In the genomic region with DNA sequence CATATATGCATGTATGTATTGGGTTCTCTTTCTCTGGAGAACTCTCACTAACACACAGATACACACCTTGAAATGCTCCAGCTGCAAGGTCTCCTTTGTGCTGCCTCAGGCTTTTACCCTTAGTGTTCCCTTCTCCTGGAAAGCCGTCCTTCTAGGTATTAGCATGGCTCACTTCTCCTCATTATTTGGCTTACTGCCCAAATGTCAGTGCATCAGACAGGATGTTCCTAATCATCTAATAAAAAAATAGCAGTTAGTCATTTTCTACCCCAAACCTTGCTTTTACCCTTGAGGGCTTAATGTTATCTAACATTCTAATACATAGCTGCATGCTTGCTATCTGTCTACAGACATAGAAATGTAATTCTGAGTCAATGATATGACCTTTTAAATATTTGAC, we compare ENCODE assay signal across 13 cellular contexts.
"Had no signal": no experiment of that assay in that cellular context is flagged by ENCODE, and none has a peak within 500 bp of the region (broad histone marks: within the 10 kb centered on the region; RNA-seq: fewer than 3 reads in every experiment).

No MANE protein-coding gene starts in this region.

- H3K4me3 ChIP-seq: adrenal gland, coronary artery, left lung, ovary, sigmoid colon, spleen, suprapubic skin had no signal

- H3K9me3 ChIP-seq: adrenal gland, left lung, ovary, sigmoid colon, suprapubic skin had no signal

- H3K27me3 ChIP-seq: adrenal gland, left lung, ovary, sigmoid colon, spleen, suprapubic skin had no signal

- H3K4me1 ChIP-seq: adrenal gland, left lung, sigmoid colon, suprapubic skin had no signal

- DNase-seq: activated CD4-positive, alpha-beta memory T cell treated with anti-CD3 and anti-CD28 coated beads, Interleukin-2, amount 10 ng/mL, durations not matched to agents 7 days and 5 days; activated CD4-positive, alpha-beta T cell treated with anti-CD3 and anti-CD28 coated beads for 4 hours; activated effector memory CD4-positive, alpha-beta T cell treated with Interleukin-2 at 50 U/mL for 16 hours; activated T-cell treated with anti-CD3 and anti-CD28 coated beads, Interleukin-2, amount 50 U/mL, for 4 hours; adrenal gland; caudate nucleus; left lung; naive B cell; ovary; sigmoid colon; spleen had no signal

- H3K36me3 ChIP-seq: adrenal gland, left lung, ovary, sigmoid colon, spleen, suprapubic skin had no signal

- H3K27ac ChIP-seq: adrenal gland, coronary artery, left lung, ovary, sigmoid colon, spleen, suprapubic skin had no signal
